ENCODE assay signal across 20 cellular contexts in genomic region chr14:22641851-22642250, GRCh38. TPM values are rescaled to one million over a fixed set of nuclear protein-coding genes. Genes with fewer than 3 reads are reported as not detected.
DNase-seq lines count a peak whose midpoint lies in the region; ATAC-seq, FAIRE-seq and TF ChIP-seq lines count a peak whose summit lies in the region.
"Had no signal": no experiment of that assay in that cellular context is flagged by ENCODE, and none has a peak within 500 bp of the region (broad histone marks: within the 10 kb centered on the region; RNA-seq: fewer than 3 reads in every experiment).

No MANE protein-coding gene starts in this region.

- 6 to 35% (median 26%) methylated on average over 3 of the region's 3 CpGs for WGBS in small intestine, 3 donors

- TF ChIP-seq CTCF in Peyer's patch (IDR thresholded peaks at IDR 0.05), result no peak

- ATAC-seq in esophagus mucosa, result peak; percentile 71
- ATAC-seq in GM18498 (IDR thresholded peaks at IDR 0.05; ENCODE audit: unreplicated experiment), result no peak
- ATAC-seq: GM23338, HCT116, T-cell had no signal

- H3K27me3 ChIP-seq in Peyer's patch (no peaks in the 10 kb centered on the region), small intestine (ENCODE audit: control insufficient read depth in 2 of 2, insufficient read depth in 2 of 2, low read length in 2 of 2) (no peaks in the 10 kb centered on the region)

- H3K36me3 ChIP-seq in Peyer's patch (no peaks in the 10 kb centered on the region), small intestine (ENCODE audit: control insufficient read depth in 2 of 2, insufficient read depth in 2 of 2, low read length in 2 of 2) (no peaks in the 10 kb centered on the region)

- no peaks in the 10 kb centered on the region for H3K4me1 ChIP-seq in Peyer's patch
- H3K4me1 ChIP-seq in small intestine (ENCODE audit: control insufficient read depth in 2 of 2, insufficient read depth in 1 of 2, low read depth in 1 of 2, low read length in 1 of 2), result no peaks in the 10 kb centered on the region

- no peaks in the 10 kb centered on the region for H3K9me3 ChIP-seq in Peyer's patch
- H3K9me3 ChIP-seq in small intestine (ENCODE audit: control insufficient read depth, low read depth), result no peaks in the 10 kb centered on the region
- H3K9me3 ChIP-seq: SK-N-SH had no signal

- H3K4me3 ChIP-seq in Peyer's patch (no peak overlapping the region), small intestine (ENCODE audit: low read depth in 1 of 2, low read length in 2 of 2) (no peak overlapping the region)
- H3K4me3 ChIP-seq: GM23338 had no signal

- no peak for FAIRE-seq in small intestine (lab: Jason Lieb, UNC)

- TF ChIP-seq POLR2A in Peyer's patch (IDR thresholded peaks at IDR 0.05), result peak in 1 of 2 donors; percentile 27

- DNase-seq in HT1080 (ENCODE audit: low read depth) (peak; percentile 25), Peyer's patch (peak in 2 of 3 donors; percentile 57 to 77), small intestine (peak; percentile 95), NCI-H1417 (lab: John Stamatoyannopoulos, UW) (no peak)
- DNase-seq in activated CD4-positive, alpha-beta T cell treated with anti-CD3 and anti-CD28 coated beads for 4 hours, result no peak
- DNase-seq: COR-L47; DMS153; MM.1S; NCI-H1105; NCI-H187; NCI-H526 treated with DMSO at 0.1 percent for 48 hours; NK-92 treated with Interleukin-12 subunit alpha and Interleukin-12 subunit beta, amount 100 ng/mL, for 24 hours; SHP77; SK-N-SH; T-cell had no signal

- H3K27ac ChIP-seq in Peyer's patch (peak overlapping the region in 3 of 4 donors; percentile 46 to 77 (median 74)), small intestine (ENCODE audit: low read depth in 1 of 2, low read length in 1 of 2) (peak overlapping the region in 1 of 2 donors; percentile 71)
- H3K27ac ChIP-seq: KMS-11 had no signal

RNA-seq across cellular contexts. Expression of gene OR6J1, which starts 2.3 kb away (rescaled TPM):
- total RNA-seq in HT1080 (2014; rRNA removed; shearing (Covaris generic)), result not detected in 2 replicates
- polyA plus RNA-seq in HT1080 (2015; cell fraction: cytosol; rRNA removed), result not detected in 2 replicates
- not detected in 2 replicates for polyA plus RNA-seq in HT1080 (2015; cell fraction: nucleus; rRNA removed)
- under 1 TPM in 1 of 4 donors, not detected in 3; 0.18 TPM for total RNA-seq in Peyer's patch
- total RNA-seq in esophagus mucosa, result not detected
- not detected for polyA plus RNA-seq in small intestine
- total RNA-seq: GM23338, T-cell had no signal
- polyA plus RNA-seq: GM23338, SK-N-SH had no signal

RNA-seq across cellular contexts. Expression of gene ABHD4, which starts 43.8 kb away (rescaled TPM):
- 3.5 and 6.9 TPM in 2 replicates for total RNA-seq in HT1080 (2014; rRNA removed; shearing (Covaris generic))
- polyA plus RNA-seq in HT1080 (2015; cell fraction: cytosol; rRNA removed), result 10.7 and 11.9 TPM in 2 replicates
- polyA plus RNA-seq in HT1080 (2015; cell fraction: nucleus; rRNA removed), result 12.8 and 14.3 TPM in 2 replicates
- total RNA-seq in Peyer's patch, result 10 to 100 TPM; 28.1 to 51.4 (median 42.8) TPM
- 31.0 TPM for total RNA-seq in esophagus mucosa
- 10 to 100 TPM; 11.5 to 38.7 (median 24.6) TPM for polyA plus RNA-seq in small intestine

RNA-seq across cellular contexts. Expression of gene DAD1, which starts 52.8 kb away (rescaled TPM):
- 280 and 308 TPM in 2 replicates for total RNA-seq in HT1080 (2014; rRNA removed; shearing (Covaris generic))
- 275 and 317 TPM in 2 replicates for polyA plus RNA-seq in HT1080 (2015; cell fraction: cytosol; rRNA removed)
- polyA plus RNA-seq in HT1080 (2015; cell fraction: nucleus; rRNA removed), result 148 and 176 TPM in 2 replicates
- total RNA-seq in Peyer's patch (100 to 1,000 TPM in 2 of 4 donors, 10 to 100 TPM in 2; 52.0 to 173 (median 123) TPM), esophagus mucosa (163 TPM)
- 100 to 1,000 TPM; 147 to 313 (median 249) TPM for polyA plus RNA-seq in small intestine

Comparison
In these comparisons a context has a peak if more than half of its experiments do, and no peak if none do; other contexts are left out.
1. DNase-seq: peak in HT1080 (single experiment), Peyer's patch (2 of 3) and small intestine (single experiment); none in NCI-H1417 (0 of 3) and activated CD4-positive, alpha-beta T cell treated with anti-CD3 and anti-CD28 coated beads for 4 hours (0 of 2).